Comparison of ENCODE assay signal across 8 cellular contexts in the genomic region with DNA sequence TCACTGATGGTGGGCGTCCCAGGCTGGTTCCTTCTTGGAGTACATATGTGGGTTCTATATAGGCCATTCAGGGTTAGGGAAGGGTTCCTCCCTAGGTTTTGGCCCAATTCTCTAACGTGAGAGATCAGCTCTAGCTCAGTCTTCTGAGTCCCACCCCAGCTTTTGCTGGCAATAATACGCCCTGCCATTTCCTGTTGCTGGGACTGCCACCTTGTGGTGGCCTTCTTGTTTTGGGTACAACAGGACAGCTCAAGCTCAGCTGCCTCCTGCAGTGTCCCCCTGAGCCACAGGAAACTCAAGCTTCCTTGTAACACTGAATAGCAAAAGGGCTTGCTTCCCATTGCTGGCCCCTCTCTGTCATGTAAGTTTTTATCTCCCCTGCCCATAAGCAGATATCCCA.
DNase-seq lines count a peak whose midpoint lies in the region; ATAC-seq lines count a peak whose summit lies in the region.

No MANE protein-coding gene starts in this region.

- CTCF ChIA-PET in activated naive CD4-positive, alpha-beta T cell treated with anti-CD3 and anti-CD28 coated beads for 36 hours (lab: Charles Lee) = interaction anchor here (0.6 to 2.9 kb wide), 19 partner anchors 11 to 548 kb away, joined by 3 to 22 read pairs (median 4); no protein-coding TSS in a partner anchor

- DNase-seq in AG20443 (ENCODE audit: low spot score) (peak; percentile 47), SJCRH30 (peak; percentile 45 to 60), iPS-NIHi7 (ENCODE audit: extremely low spot score) (peak; percentile 83), NCI-H2029 (lab: John Stamatoyannopoulos, UW) (no peak)
- peak; percentile 75 for DNase-seq in activated naive CD4-positive, alpha-beta T cell treated with anti-CD3 and anti-CD28 coated beads for 36 hours
- peak; percentile 6 to 29 for DNase-seq in stimulated activated CD8-positive, alpha-beta memory T cell treated with anti-CD3 and anti-CD28 coated beads, Interleukin-2, amount 100 ng/mL, for 1 hour (ENCODE audit: low read depth in 2 of 2)

- H3K4me3 Mint-ChIP-seq in activated naive CD4-positive, alpha-beta T cell treated with anti-CD3 and anti-CD28 coated beads for 36 hours = no peak overlapping the region

- no peak overlapping the region for H3K27ac ChIP-seq in SJCRH30

- intact Hi-C loops in activated naive CD4-positive, alpha-beta T cell treated with anti-CD3 and anti-CD28 coated beads for 36 hours (cut with micrococcal nuclease) = loop anchor here (1.0 kb wide), 2 partner anchors 212 to 286 kb away; no protein-coding TSS in a partner anchor

- ATAC-seq in GM18502 (IDR thresholded peaks at IDR 0.05; ENCODE audit: poor library complexity, unreplicated experiment) (peak; percentile 80), HG03066 (IDR thresholded peaks at IDR 0.05; ENCODE audit: low read depth, unreplicated experiment) (peak; percentile 76)

- no peaks in the 10 kb centered on the region for H3K27me3 ChIP-seq in SJCRH30

- no peaks in the 10 kb centered on the region for H3K27me3 Mint-ChIP-seq in activated naive CD4-positive, alpha-beta T cell treated with anti-CD3 and anti-CD28 coated beads for 36 hours (ENCODE audit: low read depth)

- peaks cover under 1% of the 10 kb centered on the region; the same call in 1 of the 2 replicates for H3K4me1 ChIP-seq in SJCRH30

- no peak overlapping the region for H3K27ac Mint-ChIP-seq in activated naive CD4-positive, alpha-beta T cell treated with anti-CD3 and anti-CD28 coated beads for 36 hours

- peaks cover 10% of the 10 kb centered on the region for H3K36me3 ChIP-seq in SJCRH30

- H3K4me1 Mint-ChIP-seq in activated naive CD4-positive, alpha-beta T cell treated with anti-CD3 and anti-CD28 coated beads for 36 hours (ENCODE audit: low read depth) = peaks cover 17% of the 10 kb centered on the region

- peaks cover 9% of the 10 kb centered on the region for H3K36me3 Mint-ChIP-seq in activated naive CD4-positive, alpha-beta T cell treated with anti-CD3 and anti-CD28 coated beads for 36 hours (ENCODE audit: low read depth)

- H3K9me3 Mint-ChIP-seq in activated naive CD4-positive, alpha-beta T cell treated with anti-CD3 and anti-CD28 coated beads for 36 hours = peaks cover 1% of the 10 kb centered on the region

- H3K9me3 ChIP-seq in SJCRH30 (replicated peaks) = no peaks in the 10 kb centered on the region

- H3K4me3 ChIP-seq in SJCRH30 = no peak overlapping the region
